18 cellular contexts compared by ENCODE assay signal in genomic region chr4:18840499-18840898, GRCh38.
DNase-seq lines count a peak whose midpoint lies in the region; FAIRE-seq and TF ChIP-seq lines count a peak whose summit lies in the region.
"Had no signal": no experiment of that assay in that cellular context is flagged by ENCODE, and none has a peak within 500 bp of the region (broad histone marks: within the 10 kb centered on the region; RNA-seq: fewer than 3 reads in every experiment).

No MANE protein-coding gene starts in this region.

- peak overlapping the region; percentile 78 for H3K27ac Mint-ChIP-seq in neural progenitor cell
- H3K27ac Mint-ChIP-seq in activated CD4-positive, alpha-beta T cell treated with anti-CD3 and anti-CD28 coated beads, Interleukin-2, amount 10 ng/mL, durations not matched to agents 24 days and 14 days, result no peak overlapping the region
- H3K27ac Mint-ChIP-seq: CD4-positive, alpha-beta memory T cell; H9 had no signal

- peaks cover 8% of the 10 kb centered on the region for H3K4me1 Mint-ChIP-seq in neural progenitor cell
- H3K4me1 Mint-ChIP-seq in activated CD4-positive, alpha-beta T cell treated with anti-CD3 and anti-CD28 coated beads, Interleukin-2, amount 10 ng/mL, durations not matched to agents 24 days and 14 days, result no peaks in the 10 kb centered on the region
- H3K4me1 Mint-ChIP-seq: H9 had no signal

- no peak overlapping the region for H3K9ac ChIP-seq in neural progenitor cell

- DNase-seq in HT1080 (ENCODE audit: low read depth), result peak; percentile 10
- DNase-seq in astrocyte of the hippocampus (ENCODE audit: low read depth, low spot score), result peak; percentile 53
- no peak for DNase-seq in neural progenitor cell (ENCODE audit: low spot score)
- no peak for DNase-seq in small intestine
- DNase-seq in activated CD4-positive, alpha-beta T cell treated with anti-CD3 and anti-CD28 coated beads, Interleukin-2, amount 10 ng/mL, durations not matched to agents 24 days and 14 days, result no peak
- no peak for DNase-seq in NCI-H69 (lab: John Stamatoyannopoulos, UW)
- DNase-seq in A172 (ENCODE audit: low spot score), result no peak
- DNase-seq: BE2C; CD4-positive, alpha-beta memory T cell; DMS79; GDM1; GOT3; H9 had no signal

- H3K4me3 ChIP-seq in neural progenitor cell (no peak overlapping the region), small intestine (ENCODE audit: low read depth in 1 of 2, low read length in 2 of 2) (no peak overlapping the region)
- H3K4me3 ChIP-seq: A549 had no signal

- H3K4me1 ChIP-seq in neural progenitor cell, result peaks cover 6% of the 10 kb centered on the region
- H3K4me1 ChIP-seq in small intestine (ENCODE audit: control insufficient read depth in 2 of 2, insufficient read depth in 1 of 2, low read depth in 1 of 2, low read length in 1 of 2), result no peaks in the 10 kb centered on the region
- H3K4me1 ChIP-seq: A549, BE2C had no signal

- no peaks in the 10 kb centered on the region for H4K20me1 ChIP-seq in neural progenitor cell (ENCODE audit: low read depth)

- peak overlapping the region; percentile 1 for H2AFZ ChIP-seq in neural progenitor cell (replicated peaks)

- FAIRE-seq in small intestine (lab: Jason Lieb, UNC), result no peak
- FAIRE-seq: A549, GM12892, HepG2, HTR-8/SVneo had no signal

- H3K4me3 Mint-ChIP-seq in neural progenitor cell, result no peak overlapping the region
- no peak overlapping the region for H3K4me3 Mint-ChIP-seq in activated CD4-positive, alpha-beta T cell treated with anti-CD3 and anti-CD28 coated beads, Interleukin-2, amount 10 ng/mL, durations not matched to agents 24 days and 14 days
- H3K4me3 Mint-ChIP-seq: CD4-positive, alpha-beta memory T cell; H9 had no signal

- no peak for TF ChIP-seq CTCF in neural progenitor cell (IDR thresholded peaks at IDR 0.05)

- H3K36me3 ChIP-seq in neural progenitor cell, result no peaks in the 10 kb centered on the region
- H3K36me3 ChIP-seq in small intestine (ENCODE audit: control insufficient read depth in 2 of 2, insufficient read depth in 2 of 2, low read length in 2 of 2), result no peaks in the 10 kb centered on the region
- H3K36me3 ChIP-seq: BE2C had no signal

- H3K4me2 ChIP-seq in neural progenitor cell, result no peak overlapping the region
- H3K4me2 ChIP-seq: A549 had no signal

- no peaks in the 10 kb centered on the region for H3K27me3 ChIP-seq in neural progenitor cell
- no peaks in the 10 kb centered on the region for H3K27me3 ChIP-seq in small intestine (ENCODE audit: control insufficient read depth in 2 of 2, insufficient read depth in 2 of 2, low read length in 2 of 2)
- H3K27me3 ChIP-seq: BE2C had no signal

- H3K27ac ChIP-seq in neural progenitor cell (no peak overlapping the region), small intestine (ENCODE audit: low read depth in 1 of 2, low read length in 1 of 2) (no peak overlapping the region)
- H3K27ac ChIP-seq: A549, C4-2B had no signal

- peaks cover 3% of the 10 kb centered on the region for H3K27me3 Mint-ChIP-seq in neural progenitor cell (ENCODE audit: insufficient read depth, low read depth)
- no peaks in the 10 kb centered on the region for H3K27me3 Mint-ChIP-seq in activated CD4-positive, alpha-beta T cell treated with anti-CD3 and anti-CD28 coated beads, Interleukin-2, amount 10 ng/mL, durations not matched to agents 24 days and 14 days
- H3K27me3 Mint-ChIP-seq: CD4-positive, alpha-beta memory T cell had no signal

- no peaks in the 10 kb centered on the region for H3K9me3 ChIP-seq in neural progenitor cell (ENCODE audit: low read depth)
- H3K9me3 ChIP-seq in small intestine (ENCODE audit: control insufficient read depth, low read depth), result peaks cover 3% of the 10 kb centered on the region
- H3K9me3 ChIP-seq: A549, BE2C had no signal

- H3K9me3 Mint-ChIP-seq in neural progenitor cell, result peaks cover 3% of the 10 kb centered on the region
- peaks cover 10% of the 10 kb centered on the region for H3K9me3 Mint-ChIP-seq in activated CD4-positive, alpha-beta T cell treated with anti-CD3 and anti-CD28 coated beads, Interleukin-2, amount 10 ng/mL, durations not matched to agents 24 days and 14 days

- no peaks in the 10 kb centered on the region for H3K36me3 Mint-ChIP-seq in neural progenitor cell
- no peaks in the 10 kb centered on the region for H3K36me3 Mint-ChIP-seq in activated CD4-positive, alpha-beta T cell treated with anti-CD3 and anti-CD28 coated beads, Interleukin-2, amount 10 ng/mL, durations not matched to agents 24 days and 14 days (ENCODE audit: low read depth)
- H3K36me3 Mint-ChIP-seq: CD4-positive, alpha-beta memory T cell had no signal

- WGBS in small intestine, 3 donors, result 73 to 86% (median 79%) methylated on average over 3 of the region's 3 CpGs

- H3K79me2 ChIP-seq in neural progenitor cell (ENCODE audit: low read depth), result no peaks in the 10 kb centered on the region

- intact Hi-C loops in activated CD4-positive, alpha-beta T cell treated with anti-CD3 and anti-CD28 coated beads, Interleukin-2, amount 10 ng/mL, durations not matched to agents 24 days and 14 days (cut with micrococcal nuclease), result no loop called here

- no peaks in the 10 kb centered on the region for H3F3A ChIP-seq in neural progenitor cell (ENCODE audit: low read depth)

Comparison
In these comparisons a context has a peak if more than half of its experiments do, and no peak if none do; other contexts are left out.
1. DNase-seq: peak in HT1080 (single experiment) and astrocyte of the hippocampus (single experiment); none in neural progenitor cell (single experiment), small intestine (single experiment), activated CD4-positive, alpha-beta T cell treated with anti-CD3 and anti-CD28 coated beads, Interleukin-2, amount 10 ng/mL, durations not matched to agents 24 days and 14 days (single experiment), NCI-H69 (single experiment) and A172 (single experiment).